Comparison of ENCODE assay signal across 10 cellular contexts in the genomic region with DNA sequence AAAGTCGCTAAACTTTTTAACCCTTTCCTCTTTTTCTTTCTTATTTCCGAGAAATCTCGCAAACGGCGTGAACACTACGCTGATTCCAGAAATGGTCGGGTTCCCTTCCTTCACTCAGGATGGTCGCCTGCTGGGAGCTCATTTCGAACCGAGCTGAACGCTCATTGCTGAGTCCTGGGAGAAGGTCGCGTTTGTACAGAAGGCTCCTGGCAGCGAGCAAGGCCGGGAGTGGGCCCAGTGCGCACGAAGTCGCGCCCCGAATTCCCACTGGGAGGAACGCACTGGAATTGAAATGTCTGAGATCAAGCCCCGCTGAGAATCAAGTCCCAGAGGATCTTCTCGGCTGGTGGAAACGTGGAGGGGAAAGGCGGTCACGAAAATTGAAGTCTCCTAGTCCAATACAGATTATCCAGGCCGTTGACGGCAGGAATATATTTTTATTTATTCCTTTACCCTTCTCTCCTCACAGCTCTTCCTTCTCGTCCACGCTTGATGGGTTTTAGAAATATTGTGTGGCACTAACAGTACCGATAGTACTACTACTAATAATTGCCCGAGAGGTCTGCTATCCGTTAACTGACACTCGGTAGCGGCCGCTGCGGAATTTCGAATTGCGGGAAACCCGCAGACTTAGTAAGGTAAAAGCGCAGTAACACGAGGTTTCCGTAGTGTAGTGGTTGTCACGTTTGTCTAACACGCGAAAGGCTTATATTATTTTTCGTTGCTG.
DNase-seq lines count a peak whose midpoint lies in the region; ATAC-seq, FAIRE-seq and TF ChIP-seq lines count a peak whose summit lies in the region.
"Had no signal": no experiment of that assay in that cellular context is flagged by ENCODE, and none has a peak within 500 bp of the region (broad histone marks: within the 10 kb centered on the region; RNA-seq: fewer than 3 reads in every experiment).

No MANE protein-coding gene starts in this region.

- peak overlapping the region; percentile 58 for H3K4me2 ChIP-seq in endothelial cell of umbilical vein (ENCODE audit: insufficient read depth, low read length)

- H3K9me3 Mint-ChIP-seq in T-helper 2 cell treated with Interferon-gamma antibody and Interleukin-4, amounts not matched to agents 5 μg/mL and 100 μg/mL, for 36 hours = peaks cover 12% of the 10 kb centered on the region
- H3K9me3 Mint-ChIP-seq in T-cell (peaks cover 6 to 13% (median 6%) of the 10 kb centered on the region in 3 donors), osteocyte (ENCODE audit: unreplicated experiment) (no peaks in the 10 kb centered on the region)
- H3K9me3 Mint-ChIP-seq in stimulated activated memory B cell treated with anti-CD40 and anti-IgM and Interleukin-4, amounts not matched to agents 10 μg/mL and 1 μg/mL and 100 μg/mL, for 72 hours = no peaks in the 10 kb centered on the region

- H3K9ac ChIP-seq in endothelial cell of umbilical vein (replicated peaks; ENCODE audit: extremely low read depth, insufficient read depth, low read length) = no peak overlapping the region

- no peaks in the 10 kb centered on the region for H4K20me1 ChIP-seq in endothelial cell of umbilical vein (replicated peaks; ENCODE audit: control insufficient read depth, extremely low read depth, insufficient read depth, low read length)

- no peaks in the 10 kb centered on the region for H3K36me3 Mint-ChIP-seq in T-helper 2 cell treated with Interferon-gamma antibody and Interleukin-4, amounts not matched to agents 5 μg/mL and 100 μg/mL, for 36 hours (ENCODE audit: low read depth)
- H3K36me3 Mint-ChIP-seq in T-cell (no peaks in the 10 kb centered on the region), osteocyte (ENCODE audit: unreplicated experiment) (no peaks in the 10 kb centered on the region)
- no peaks in the 10 kb centered on the region for H3K36me3 Mint-ChIP-seq in stimulated activated memory B cell treated with anti-CD40 and anti-IgM and Interleukin-4, amounts not matched to agents 10 μg/mL and 1 μg/mL and 100 μg/mL, for 72 hours

- no peaks in the 10 kb centered on the region for H3K9me3 ChIP-seq in endothelial cell of umbilical vein (replicated peaks; ENCODE audit: control insufficient read depth, insufficient read depth, low read length)
- H3K9me3 ChIP-seq: transverse colon had no signal

- H3K9me1 ChIP-seq in endothelial cell of umbilical vein (replicated peaks; ENCODE audit: control insufficient read depth, extremely low read depth, insufficient read depth, low read length) = no peaks in the 10 kb centered on the region

- no peak for DNase-seq in T-helper 2 cell treated with Interferon-gamma antibody and Interleukin-4, amounts not matched to agents 5 μg/mL and 100 μg/mL, for 36 hours (ENCODE audit: low spot score)
- no peak for DNase-seq in T-helper 2 cell
- DNase-seq in T-cell = no peak
- no peak for DNase-seq in endothelial cell of umbilical vein (ENCODE audit: low read depth, low spot score)
- DNase-seq in osteocyte (ENCODE audit: extremely low spot score, unreplicated experiment) = no peak
- DNase-seq in NCI-H345 treated with DMSO at 0.1 percent for 48 hours (lab: John Stamatoyannopoulos, UW; ENCODE audit: unreplicated experiment) = no peak
- DNase-seq: head of caudate nucleus, transverse colon had no signal

- ATAC-seq in T-cell (replicated peaks in 1 of 4) = no peak
- no peak for ATAC-seq in stimulated activated memory B cell treated with anti-CD40 and anti-IgM and Interleukin-4, amounts not matched to agents 10 μg/mL and 1 μg/mL and 100 μg/mL, for 72 hours
- no peak for ATAC-seq in HG02759 (IDR thresholded peaks at IDR 0.05; ENCODE audit: unreplicated experiment)

- H3K27me3 ChIP-seq in endothelial cell of umbilical vein (ENCODE audit: control insufficient read depth in 2 of 2, insufficient read depth in 2 of 2, low read length in 2 of 2) = peaks cover 25 to 26% of the 10 kb centered on the region in 2 experiments

- no peak overlapping the region for H3K27ac ChIP-seq in endothelial cell of umbilical vein (ENCODE audit: insufficient read depth, low read depth, low read length)
- H3K27ac ChIP-seq: transverse colon had no signal

- peak overlapping the region; percentile 26 for H3K27ac Mint-ChIP-seq in T-helper 2 cell treated with Interferon-gamma antibody and Interleukin-4, amounts not matched to agents 5 μg/mL and 100 μg/mL, for 36 hours
- H3K27ac Mint-ChIP-seq in T-cell (peak overlapping the region; percentile 3 to 57), osteocyte (ENCODE audit: unreplicated experiment) (no peak overlapping the region)
- H3K27ac Mint-ChIP-seq in stimulated activated memory B cell treated with anti-CD40 and anti-IgM and Interleukin-4, amounts not matched to agents 10 μg/mL and 1 μg/mL and 100 μg/mL, for 72 hours = no peak overlapping the region

- FAIRE-seq in endothelial cell of umbilical vein (lab: Jason Lieb, UNC) = no peak

- H3K4me1 ChIP-seq in endothelial cell of umbilical vein (ENCODE audit: control insufficient read depth, extremely low read depth, insufficient read depth, low read length) = no peaks in the 10 kb centered on the region

- intact Hi-C loops in endothelial cell of umbilical vein (cut with micrococcal nuclease) = no loop called here

- peaks cover 69% of the 10 kb centered on the region for H3K27me3 Mint-ChIP-seq in T-helper 2 cell treated with Interferon-gamma antibody and Interleukin-4, amounts not matched to agents 5 μg/mL and 100 μg/mL, for 36 hours (ENCODE audit: low read depth)
- peaks cover 62 to 74% of the 10 kb centered on the region in 2 donors for H3K27me3 Mint-ChIP-seq in T-cell
- H3K27me3 Mint-ChIP-seq in osteocyte (ENCODE audit: unreplicated experiment) = peaks cover 61% of the 10 kb centered on the region
- peaks cover 70% of the 10 kb centered on the region for H3K27me3 Mint-ChIP-seq in stimulated activated memory B cell treated with anti-CD40 and anti-IgM and Interleukin-4, amounts not matched to agents 10 μg/mL and 1 μg/mL and 100 μg/mL, for 72 hours

- CTCF ChIA-PET in T-cell (lab: Charles Lee) = interaction anchor here in 1 of 2 donors (0.8 kb wide), 1 partner anchor 72 kb away, joined by 3 read pairs; no protein-coding TSS in a partner anchor
- CTCF ChIA-PET in endothelial cell of umbilical vein (lab: Charles Lee) = interaction anchor here (0.9 to 1.6 kb wide), 4 partner anchors 8 to 161 kb away, joined by 3 to 6 read pairs (median 4); no protein-coding TSS in a partner anchor

- H3K36me3 ChIP-seq in endothelial cell of umbilical vein (ENCODE audit: control insufficient read depth in 2 of 2, extremely low read depth in 1 of 2, insufficient read depth in 2 of 2, low read length in 2 of 2) = no peaks in the 10 kb centered on the region
- H3K36me3 ChIP-seq: transverse colon had no signal

- no peak for TF ChIP-seq CTCF in endothelial cell of umbilical vein (IDR thresholded peaks at IDR 0.05; ENCODE audit: extremely low read depth in 1 of 2, insufficient read depth in 1 of 2, low read depth in 1 of 2, low read length in 2 of 2)
- TF ChIP-seq CTCF in osteocyte (IDR thresholded peaks at IDR 0.05) = no peak

- no TSS peak for BruUV-seq in endothelial cell of umbilical vein (replicated peaks; lab: Mats Ljungman, UMichigan)

- H3K4me3 Mint-ChIP-seq in T-helper 2 cell treated with Interferon-gamma antibody and Interleukin-4, amounts not matched to agents 5 μg/mL and 100 μg/mL, for 36 hours = peak overlapping the region; percentile 58
- H3K4me3 Mint-ChIP-seq in T-cell = peak overlapping the region in 1 of 3 donors; percentile 14
- peak overlapping the region; percentile 75 for H3K4me3 Mint-ChIP-seq in osteocyte (ENCODE audit: unreplicated experiment)
- H3K4me3 Mint-ChIP-seq in stimulated activated memory B cell treated with anti-CD40 and anti-IgM and Interleukin-4, amounts not matched to agents 10 μg/mL and 1 μg/mL and 100 μg/mL, for 72 hours = no peak overlapping the region

- peak overlapping the region; percentile 4 for H2AFZ ChIP-seq in endothelial cell of umbilical vein (ENCODE audit: low read depth, low read length)

- no peak for TF ChIP-seq POLR2A in endothelial cell of umbilical vein (IDR thresholded peaks at IDR 0.05; ENCODE audit: low read depth, low read length)

- H3K4me3 ChIP-seq in endothelial cell of umbilical vein (replicated peaks in 1 of 3; ENCODE audit: insufficient read depth in 1 of 3, low read depth in 1 of 3, low read length in 3 of 3) = peak overlapping the region in 2 of 3 experiments; percentile 17 to 20
- H3K4me3 ChIP-seq: transverse colon had no signal

- H3K79me2 ChIP-seq in endothelial cell of umbilical vein (ENCODE audit: control insufficient read depth, insufficient read depth, low read length) = no peaks in the 10 kb centered on the region

- dilution Hi-C loops in endothelial cell of umbilical vein (cut with MboI; ENCODE audit: extremely low pct_ligation_motif_present, low sequenced_read_pairs) = no loop called here

- peaks cover 15% of the 10 kb centered on the region for H3K4me1 Mint-ChIP-seq in T-helper 2 cell treated with Interferon-gamma antibody and Interleukin-4, amounts not matched to agents 5 μg/mL and 100 μg/mL, for 36 hours (ENCODE audit: low read depth)
- H3K4me1 Mint-ChIP-seq in T-cell = peaks cover 12 to 18% (median 14%) of the 10 kb centered on the region in 3 donors
- H3K4me1 Mint-ChIP-seq in osteocyte (ENCODE audit: unreplicated experiment) = peaks cover 27% of the 10 kb centered on the region
- H3K4me1 Mint-ChIP-seq in stimulated activated memory B cell treated with anti-CD40 and anti-IgM and Interleukin-4, amounts not matched to agents 10 μg/mL and 1 μg/mL and 100 μg/mL, for 72 hours = no peaks in the 10 kb centered on the region

- POLR2A ChIA-PET in T-cell (lab: Charles Lee) (no interaction called here), endothelial cell of umbilical vein (lab: Charles Lee) (no interaction called here)

TF ChIP-seq in endothelial cell of umbilical vein, 7 proteins besides CTCF, POLR2A, EP300 and RAD21:
- TF ChIP-seq EZH2 (IDR thresholded peaks at IDR 0.05; ENCODE audit: borderline replicate concordance, low read depth, low read length, severe bottlenecking) (peak; percentile 57), FOS (IDR thresholded peaks at IDR 0.05; ENCODE audit: borderline replicate concordance, insufficient read depth, low read length) (no peak), GATA2 (IDR thresholded peaks at IDR 0.05; ENCODE audit: insufficient read depth, insufficient read length, low read depth, low read length) (no peak)
- TF ChIP-seq, protein P1, sequence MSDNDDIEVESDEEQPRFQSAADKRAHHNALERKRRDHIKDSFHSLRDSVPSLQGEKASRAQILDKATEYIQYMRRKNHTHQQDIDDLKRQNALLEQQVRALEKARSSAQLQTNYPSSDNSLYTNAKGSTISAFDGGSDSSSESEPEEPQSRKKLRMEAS (IDR thresholded peaks at IDR 0.05; ENCODE audit: insufficient read depth, insufficient read length) = no peak

Comparison
In these comparisons a context has a peak if more than half of its experiments do, and no peak if none do; other contexts are left out.
1. H3K27ac Mint-ChIP-seq: peak in T-helper 2 cell treated with Interferon-gamma antibody and Interleukin-4, amounts not matched to agents 5 μg/mL and 100 μg/mL, for 36 hours (single experiment) and T-cell (2 of 2); none in osteocyte (single experiment) and stimulated activated memory B cell treated with anti-CD40 and anti-IgM and Interleukin-4, amounts not matched to agents 10 μg/mL and 1 μg/mL and 100 μg/mL, for 72 hours (single experiment).